In genomic region chr21:43741425-43742096, GRCh38 we compare ENCODE assay signal across 25 cellular contexts. TPM values are rescaled to one million over a fixed set of nuclear protein-coding genes. Genes with fewer than 3 reads are reported as not detected.
DNase-seq lines count a peak whose midpoint lies in the region; ATAC-seq and TF ChIP-seq lines count a peak whose summit lies in the region.
"Had no signal": no experiment of that assay in that cellular context is flagged by ENCODE, and none has a peak within 500 bp of the region (broad histone marks: within the 10 kb centered on the region; RNA-seq: fewer than 3 reads in every experiment).

No MANE protein-coding gene starts in this region.

- H3K14ac ChIP-seq in mesenchymal stem cell (ENCODE audit: low read length in 2 of 2), result no peak overlapping the region

- ATAC-seq in WTC11 (no peak), GM19452 (IDR thresholded peaks at IDR 0.05; ENCODE audit: unreplicated experiment) (no peak), GM21529 (IDR thresholded peaks at IDR 0.05; ENCODE audit: unreplicated experiment) (no peak)

- H3K4ac ChIP-seq in mesenchymal stem cell (ENCODE audit: low read depth in 1 of 2, low read length in 2 of 2), result no peak overlapping the region

- intact Hi-C loops in breast epithelium (cut with DNase I; ENCODE audit: low total_unique reads), result no loop called here
- intact Hi-C loops in mammary epithelial cell (cut with micrococcal nuclease), result no loop called here

- H3K4me3 Mint-ChIP-seq in WTC11, result peak overlapping the region; percentile 20; the same call in 1 of the 2 replicates
- H3K4me3 Mint-ChIP-seq: activated CD4-positive, alpha-beta T cell treated with anti-CD3 and anti-CD28 coated beads, Interleukin-2, amount 10 ng/mL, durations not matched to agents 7 days and 5 days; activated T-helper 1 cell treated with anti-CD3 and anti-CD28 coated beads, Interleukin-12 subunit alpha, Interleukin-12 subunit beta, Interleukin-2, Interleukin-4 antibody, amounts not matched to agents 30 ng/mL and 10 ng/mL and 1 ng/mL, durations not matched to agents 14 hours and 24 hours and 36 hours; dendritic cell treated with granulocyte-macrophage colony-stimulating factor and Interleukin-4, amounts not matched to agents 40 ng/mL and 50 ng/mL, for 4 days; HFFc6 had no signal

- H3K27ac ChIP-seq in breast epithelium (peak overlapping the region; percentile 54 to 55), mammary epithelial cell (ENCODE audit: insufficient read depth, low read depth, low read length) (no peak overlapping the region), mesenchymal stem cell (ENCODE audit: low read length, poor library complexity, severe bottlenecking) (no peak overlapping the region), tibial nerve (peak overlapping the region in 3 of 4 donors; percentile 26 to 72 (median 65))
- H3K27ac ChIP-seq: C4-2B, suprapubic skin, VCaP had no signal

- peaks cover 16% of the 10 kb centered on the region for H3K4me1 Mint-ChIP-seq in WTC11

- H3K4me2 ChIP-seq in mammary epithelial cell (ENCODE audit: insufficient read depth, low read depth, low read length), result no peak overlapping the region
- no peak overlapping the region for H3K4me2 ChIP-seq in mesenchymal stem cell (ENCODE audit: low read length, poor library complexity, severe bottlenecking)

- no peak for TF ChIP-seq EP300 in tibial nerve (IDR thresholded peaks at IDR 0.05)

- CTCF ChIA-PET in mammary epithelial cell (lab: Charles Lee; ENCODE audit: low non-redundant PET), result no interaction called here
- CTCF ChIA-PET in WTC11 (lab: Charles Lee), result interaction anchor here (0.8 to 2.3 kb wide), 4 partner anchors 11 to 47 kb away, joined by 3 to 44 read pairs (median 4); no protein-coding TSS in a partner anchor

- H3K79me2 ChIP-seq in mammary epithelial cell (ENCODE audit: insufficient read depth, low read length), result peaks cover 24% of the 10 kb centered on the region

- DNase-seq in breast epithelium (ENCODE audit: low spot score in 2 of 2) (no peak), mammary epithelial cell (no peak), WTC11 (ENCODE audit: low spot score) (no peak), mesenchymal stem cell (peak; percentile 10), tibial nerve (ENCODE audit: low spot score in 2 of 2) (no peak)
- no peak for DNase-seq in effector CD4-positive, alpha-beta T cell
- DNase-seq: activated CD4-positive, alpha-beta T cell treated with anti-CD3 and anti-CD28 coated beads, Interleukin-2, amount 10 ng/mL, durations not matched to agents 7 days and 5 days; activated naive CD4-positive, alpha-beta T cell treated with anti-CD3 and anti-CD28 coated beads, Interleukin-2, amount 50 U/mL, for 16 hours; KG1; kidney; NCI-H2107; NCI-H524 treated with DMSO at 0.1 percent for 48 hours; occipital lobe; spleen; stimulated activated CD4-positive, alpha-beta T cell treated with anti-CD3 and anti-CD28 coated beads, Interleukin-4, amount 100 ng/mL, for 1 hour; stimulated activated naive B cell treated with anti-CD40 and anti-IgM and Interleukin-4, amounts not matched to agents 10 μg/mL and 1 μg/mL and 100 μg/mL, for 72 hours had no signal

- TF ChIP-seq CTCF in breast epithelium (IDR thresholded peaks at IDR 0.05) (no peak), mammary epithelial cell (conservative IDR thresholded peaks at IDR 0.05 in 1 of 2, IDR thresholded peaks at IDR 0.05 in 1 of 2; ENCODE audit: extremely low read depth in 1 of 2, insufficient read depth in 1 of 2, low read depth in 1 of 2, low read length in 2 of 2) (no peak), WTC11 (IDR thresholded peaks at IDR 0.05) (no peak), tibial nerve (IDR thresholded peaks at IDR 0.05) (no peak)

- WGBS in mammary epithelial cell (ENCODE audit: low coverage, missing lambda C conversion rate), result 84% methylated on average over 13 of the region's 28 CpGs
- 86% methylated on average over 23 of the region's 28 CpGs for WGBS in mesenchymal stem cell
- WGBS in tibial nerve, 2 donors, result 75 to 78% methylated on average over 7 to 18 of the region's 28 CpGs

- H3K18ac ChIP-seq in mesenchymal stem cell (ENCODE audit: low read depth in 1 of 2, low read length in 2 of 2), result peak overlapping the region in 1 of 2 experiments; percentile 22

- in situ Hi-C loops in mammary epithelial cell (cut with MboI; ENCODE audit: low sequenced_read_pairs in 2 of 2), result no loop called here

- peak overlapping the region; percentile 36; the same call in 1 of the 2 replicates for H3K27ac Mint-ChIP-seq in WTC11
- H3K27ac Mint-ChIP-seq: activated CD4-positive, alpha-beta T cell treated with anti-CD3 and anti-CD28 coated beads, Interleukin-2, amount 10 ng/mL, durations not matched to agents 7 days and 5 days; activated T-helper 1 cell treated with anti-CD3 and anti-CD28 coated beads, Interleukin-12 subunit alpha, Interleukin-12 subunit beta, Interleukin-2, Interleukin-4 antibody, amounts not matched to agents 30 ng/mL and 10 ng/mL and 1 ng/mL, durations not matched to agents 14 hours and 24 hours and 36 hours had no signal

- POLR2A ChIA-PET in WTC11 (lab: Charles Lee), result interaction anchor here (0.9 to 1.8 kb wide), 3 partner anchors 13 to 32 kb away, joined by 3 to 6 read pairs (median 4); no protein-coding TSS in a partner anchor

- H4K20me1 ChIP-seq in mammary epithelial cell (ENCODE audit: insufficient read depth, low read length), result peaks cover 2% of the 10 kb centered on the region

- no peak overlapping the region for H2BK120ac ChIP-seq in mesenchymal stem cell (ENCODE audit: low read depth, low read length)

- H3K79me1 ChIP-seq in mesenchymal stem cell (replicated peaks; ENCODE audit: low read length, poor library complexity, severe bottlenecking), result peaks cover 29% of the 10 kb centered on the region

- H2AK5ac ChIP-seq in mesenchymal stem cell (ENCODE audit: low read length, severe bottlenecking), result no peak overlapping the region

- no peaks in the 10 kb centered on the region for H3K27me3 Mint-ChIP-seq in WTC11 (ENCODE audit: low read depth)
- H3K27me3 Mint-ChIP-seq: activated CD4-positive, alpha-beta T cell treated with anti-CD3 and anti-CD28 coated beads, Interleukin-2, amount 10 ng/mL, durations not matched to agents 7 days and 5 days; dendritic cell treated with granulocyte-macrophage colony-stimulating factor and Interleukin-4, amounts not matched to agents 40 ng/mL and 50 ng/mL, for 4 days; stimulated activated naive B cell treated with anti-CD40 and anti-IgM and Interleukin-4, amounts not matched to agents 10 μg/mL and 1 μg/mL and 100 μg/mL, for 72 hours had no signal

- BruUV-seq in mammary epithelial cell (replicated peaks; lab: Mats Ljungman, UMichigan), result no TSS peak

- peaks cover 20% of the 10 kb centered on the region for H3K36me3 Mint-ChIP-seq in WTC11

- no peaks in the 10 kb centered on the region for H3K9me3 ChIP-seq in breast epithelium
- no peaks in the 10 kb centered on the region for H3K9me3 ChIP-seq in mammary epithelial cell (replicated peaks; ENCODE audit: insufficient read depth, low read length)
- H3K9me3 ChIP-seq in mesenchymal stem cell (ENCODE audit: control insufficient read depth, low read length), result no peaks in the 10 kb centered on the region
- H3K9me3 ChIP-seq in tibial nerve, result no peaks in the 10 kb centered on the region
- H3K9me3 ChIP-seq: spleen, suprapubic skin had no signal

- H2BK5ac ChIP-seq in mesenchymal stem cell (ENCODE audit: low read depth, low read length, poor library complexity, severe bottlenecking), result no peak overlapping the region

- H3K4me3 ChIP-seq in breast epithelium, result peak overlapping the region in 1 of 3 donors; percentile 11
- no peak overlapping the region for H3K4me3 ChIP-seq in mammary epithelial cell (replicated peaks in 1 of 3; ENCODE audit: insufficient read depth in 1 of 3, low read depth in 2 of 3, low read length in 3 of 3)
- H3K4me3 ChIP-seq in mesenchymal stem cell (ENCODE audit: insufficient read depth in 1 of 2, low read depth in 1 of 2, low read length in 2 of 2), result no peak overlapping the region
- no peak overlapping the region for H3K4me3 ChIP-seq in tibial nerve
- H3K4me3 ChIP-seq: cardiac muscle cell, spleen, suprapubic skin had no signal

- H3K9me3 Mint-ChIP-seq in WTC11, result no peaks in the 10 kb centered on the region
- H3K9me3 Mint-ChIP-seq: activated CD4-positive, alpha-beta T cell treated with anti-CD3 and anti-CD28 coated beads, Interleukin-2, amount 10 ng/mL, durations not matched to agents 7 days and 5 days; activated T-helper 1 cell treated with anti-CD3 and anti-CD28 coated beads, Interleukin-12 subunit alpha, Interleukin-12 subunit beta, Interleukin-2, Interleukin-4 antibody, amounts not matched to agents 30 ng/mL and 10 ng/mL and 1 ng/mL, durations not matched to agents 14 hours and 24 hours and 36 hours; dendritic cell treated with granulocyte-macrophage colony-stimulating factor and Interleukin-4, amounts not matched to agents 40 ng/mL and 50 ng/mL, for 4 days; HFFc6 had no signal

- no peak overlapping the region for H2BK12ac ChIP-seq in mesenchymal stem cell (ENCODE audit: low read length in 2 of 2)

- H3K27me3 ChIP-seq in breast epithelium, result no peaks in the 10 kb centered on the region
- no peaks in the 10 kb centered on the region for H3K27me3 ChIP-seq in mammary epithelial cell (ENCODE audit: insufficient read depth, low read length)
- H3K27me3 ChIP-seq in mesenchymal stem cell (ENCODE audit: control insufficient read depth in 1 of 2, insufficient read depth in 1 of 2, low read length in 2 of 2), result no peaks in the 10 kb centered on the region
- H3K27me3 ChIP-seq in tibial nerve, result no peaks in the 10 kb centered on the region
- H3K27me3 ChIP-seq: cardiac muscle cell, spleen, suprapubic skin had no signal

- dilution Hi-C loops in mammary epithelial cell (cut with HindIII; ENCODE audit: low sequenced_read_pairs), result no loop called here

- H2AFZ ChIP-seq in mammary epithelial cell (ENCODE audit: low read depth, low read length), result no peak overlapping the region
- no peak overlapping the region for H2AFZ ChIP-seq in mesenchymal stem cell (ENCODE audit: low read depth, low read length)

- no peaks in the 10 kb centered on the region for H3K36me3 ChIP-seq in breast epithelium
- peaks cover 12% of the 10 kb centered on the region for H3K36me3 ChIP-seq in mammary epithelial cell (ENCODE audit: insufficient read depth, low read length)
- peaks cover 46 to 76% of the 10 kb centered on the region in 2 experiments for H3K36me3 ChIP-seq in mesenchymal stem cell (ENCODE audit: control insufficient read depth in 1 of 2, insufficient read depth in 2 of 2, low read depth in 1 of 2, low read length in 2 of 2)
- peaks cover 0 to 63% (median 8%) of the 10 kb centered on the region in 3 donors for H3K36me3 ChIP-seq in tibial nerve

- H4K91ac ChIP-seq in mesenchymal stem cell (ENCODE audit: low read length), result peak overlapping the region; percentile 47

- peak overlapping the region; percentile 55 for H4K8ac ChIP-seq in mesenchymal stem cell (ENCODE audit: low read length)

- no peaks in the 10 kb centered on the region for H3K4me1 ChIP-seq in breast epithelium
- H3K4me1 ChIP-seq in mammary epithelial cell (ENCODE audit: insufficient read depth, low read length), result no peaks in the 10 kb centered on the region
- peaks cover 26% of the 10 kb centered on the region for H3K4me1 ChIP-seq in mesenchymal stem cell (ENCODE audit: control insufficient read depth, insufficient read depth, low read depth, low read length)
- H3K4me1 ChIP-seq in tibial nerve, result peaks cover 0 to 25% (median 11%) of the 10 kb centered on the region in 4 donors
- H3K4me1 ChIP-seq: suprapubic skin had no signal

- TF ChIP-seq POLR2A in breast epithelium (IDR thresholded peaks at IDR 0.05), result no peak
- no peak for TF ChIP-seq POLR2A in tibial nerve (IDR thresholded peaks at IDR 0.05)

- H3K23ac ChIP-seq in mesenchymal stem cell (ENCODE audit: low read length in 2 of 2), result no peak overlapping the region

- H3K9ac ChIP-seq in mammary epithelial cell (ENCODE audit: insufficient read depth, low read length) (no peak overlapping the region), mesenchymal stem cell (ENCODE audit: low read length) (no peak overlapping the region)

- no peak overlapping the region for H2BK15ac ChIP-seq in mesenchymal stem cell (ENCODE audit: low read depth, poor library complexity, severe bottlenecking)

RNA-seq across cellular contexts. Expression of gene PDXK, which starts 22.6 kb away (rescaled TPM):
- total RNA-seq in breast epithelium, result 10 to 100 TPM; 51.5 to 79.2 (median 65.6) TPM
- 100 to 1,000 TPM in 1 of 2 donors, 10 to 100 TPM in 1; 51.5 to 152 TPM for total RNA-seq in mammary epithelial cell
- polyA plus RNA-seq in mammary epithelial cell, result 217 TPM
- 129 TPM for polyA minus RNA-seq in mammary epithelial cell
- total RNA-seq in WTC11 (2021), result 116 to 123 TPM (median 120 TPM) in 3 replicates
- polyA plus RNA-seq in mesenchymal stem cell (2013, experiment 1 of 2), result 72.9 TPM
- polyA plus RNA-seq in mesenchymal stem cell (2013, experiment 2 of 2), result 72.1 TPM
- 100 to 1,000 TPM; 122 to 156 (median 143) TPM for total RNA-seq in tibial nerve

RNA-seq across cellular contexts. Expression of gene CSTB, which starts 34.5 kb away (rescaled TPM):
- total RNA-seq in breast epithelium, result 10 to 100 TPM; 12.1 to 16.8 (median 16.8) TPM
- total RNA-seq in mammary epithelial cell, result 10 to 100 TPM; 10.7 to 78.9 TPM
- polyA plus RNA-seq in mammary epithelial cell, result 148 TPM
- polyA minus RNA-seq in mammary epithelial cell, result 31.7 TPM
- total RNA-seq in WTC11 (2021), result 35.2 to 38.6 TPM (median 36.1 TPM) in 3 replicates
- polyA plus RNA-seq in mesenchymal stem cell (2013, experiment 1 of 2), result 276 TPM
- 282 TPM for polyA plus RNA-seq in mesenchymal stem cell (2013, experiment 2 of 2)
- 10 to 100 TPM; 11.4 to 16.7 (median 13.3) TPM for total RNA-seq in tibial nerve

RNA-seq across cellular contexts. Expression of gene RRP1, which starts 47.8 kb away (rescaled TPM):
- total RNA-seq in breast epithelium, result 10 to 100 TPM; 15.4 to 22.9 (median 16.5) TPM
- total RNA-seq in mammary epithelial cell, result 10 to 100 TPM; 20.7 to 40.8 TPM
- 21.9 TPM for polyA plus RNA-seq in mammary epithelial cell
- 134 TPM for polyA minus RNA-seq in mammary epithelial cell
- total RNA-seq in WTC11 (2021), result 45.0 to 53.0 TPM (median 45.9 TPM) in 3 replicates
- polyA plus RNA-seq in mesenchymal stem cell (2013, experiment 1 of 2), result 14.5 TPM
- 14.1 TPM for polyA plus RNA-seq in mesenchymal stem cell (2013, experiment 2 of 2)
- total RNA-seq in tibial nerve, result 10 to 100 TPM; 15.5 to 29.4 (median 19.0) TPM

Comparison
In these comparisons a context has a peak if more than half of its experiments do, and no peak if none do; other contexts are left out.
1. H3K27ac ChIP-seq: peak in breast epithelium (2 of 2) and tibial nerve (3 of 4); none in mammary epithelial cell (single experiment) and mesenchymal stem cell (single experiment).